ENCODE assay signal across 10 cellular contexts in genomic region chr1:34590211-34590623, GRCh38.
DNase-seq lines count a peak whose midpoint lies in the region; FAIRE-seq lines count a peak whose summit lies in the region.
"Had no signal": no experiment of that assay in that cellular context is flagged by ENCODE, and none has a peak within 500 bp of the region (broad histone marks: within the 10 kb centered on the region; RNA-seq: fewer than 3 reads in every experiment).

No MANE protein-coding gene starts in this region.

- DNase-seq in DMS79 (lab: John Stamatoyannopoulos, UW) (peak; percentile 100), NCI-H1417 treated with DMSO at 0.1 percent for 48 hours (lab: John Stamatoyannopoulos, UW) (peak; percentile 82), RCC 7860 (ENCODE audit: low spot score) (peak; percentile 7), iPS-NIHi11 (ENCODE audit: low spot score) (peak; percentile 59), ecto neural progenitor cell (ENCODE audit: low spot score) (no peak), occipital lobe (lab: John Stamatoyannopoulos, UW) (no peak), SK-N-DZ (ENCODE audit: low spot score) (no peak)
- no peak for DNase-seq in activated CD4-positive, alpha-beta T cell treated with anti-CD3 and anti-CD28 coated beads for 4 hours
- DNase-seq: activated CD8-positive, alpha-beta memory T cell treated with anti-CD3 and anti-CD28 coated beads, Interleukin-2, amount 10 ng/mL, durations not matched to agents 7 days and 5 days; CD4-positive, CD25-positive, alpha-beta regulatory T cell had no signal

- no peak for FAIRE-seq in RCC 7860 (lab: Jason Lieb, UNC)

Comparison
In these comparisons a context has a peak if more than half of its experiments do, and no peak if none do; other contexts are left out.
1. DNase-seq: peak in DMS79 (single experiment), NCI-H1417 treated with DMSO at 0.1 percent for 48 hours (single experiment), RCC 7860 (single experiment) and iPS-NIHi11 (single experiment); none in ecto neural progenitor cell (single experiment), activated CD4-positive, alpha-beta T cell treated with anti-CD3 and anti-CD28 coated beads for 4 hours (0 of 2), occipital lobe (single experiment) and SK-N-DZ (single experiment).